In the genomic region with DNA sequence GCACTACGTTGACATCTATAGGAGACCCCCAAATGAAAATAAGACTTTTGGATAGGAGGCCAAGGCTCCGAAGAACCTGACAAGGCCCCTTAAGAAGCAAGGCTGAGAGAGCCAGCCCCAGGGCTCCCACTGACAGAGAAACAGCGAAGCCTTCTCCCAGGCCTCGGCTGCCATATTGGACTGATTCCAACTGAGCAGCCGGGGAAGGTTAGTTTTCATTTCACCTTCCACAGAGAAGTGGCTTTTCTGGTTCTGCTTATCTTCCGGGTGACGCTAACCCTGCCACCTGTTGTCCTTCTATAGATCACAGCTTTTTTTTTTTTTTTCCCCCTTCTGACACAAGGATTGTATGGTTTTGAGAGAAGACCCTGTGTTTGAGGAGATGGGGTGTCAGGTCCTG, we compare ENCODE assay signal across 11 cellular contexts.
DNase-seq lines count a peak whose midpoint lies in the region; ATAC-seq and TF ChIP-seq lines count a peak whose summit lies in the region.
"Had no signal": no experiment of that assay in that cellular context is flagged by ENCODE, and none has a peak within 500 bp of the region (broad histone marks: within the 10 kb centered on the region; RNA-seq: fewer than 3 reads in every experiment).

No MANE protein-coding gene starts in this region.

- no peaks in the 10 kb centered on the region for H3K27me3 ChIP-seq in RWPE2 (ENCODE audit: insufficient read depth, poor library complexity, severe bottlenecking)

- TF ChIP-seq CTCF in RWPE2 (IDR thresholded peaks at IDR 0.05; ENCODE audit: poor library complexity, severe bottlenecking) (no peak), mucosa of descending colon (IDR thresholded peaks at IDR 0.05) (no peak)

- no peak overlapping the region for H3K4me3 ChIP-seq in RWPE2 (ENCODE audit: severe bottlenecking)
- H3K4me3 ChIP-seq in mucosa of descending colon: no peak overlapping the region
- H3K4me3 ChIP-seq: GM23248 had no signal

- H3K27ac ChIP-seq in RWPE2 (ENCODE audit: poor library complexity, severe bottlenecking): peak overlapping the region; percentile 1
- H3K27ac ChIP-seq: GM23248 had no signal

- DNase-seq in DMS153 (lab: John Stamatoyannopoulos, UW) (peak; percentile 78), NCI-H146 (lab: John Stamatoyannopoulos, UW) (peak; percentile 69), RWPE2 (ENCODE audit: low spot score) (no peak), mucosa of descending colon (peak in 1 of 3 donors; percentile 81), germinal center (ENCODE audit: low spot score) (no peak), GDM1 (lab: John Stamatoyannopoulos, UW) (no peak)
- no peak for DNase-seq in activated T-cell treated with anti-CD3 and anti-CD28 coated beads, Interleukin-2, amount 50 U/mL, for 48 hours
- DNase-seq: activated CD4-positive, alpha-beta T cell treated with anti-CD3 and anti-CD28 coated beads, Interleukin-2, amount 10 ng/mL, durations not matched to agents 24 days and 14 days; GM23248; stimulated activated CD4-positive, alpha-beta T cell treated with anti-CD3 and anti-CD28 coated beads, Interleukin-15, amount 100 ng/mL, for 24 hours had no signal

- no peaks in the 10 kb centered on the region for H3K9me3 ChIP-seq in RWPE2 (ENCODE audit: severe bottlenecking)
- no peaks in the 10 kb centered on the region for H3K9me3 ChIP-seq in mucosa of descending colon

- no peak for ATAC-seq in RWPE2 (ENCODE audit: low read depth)
- ATAC-seq in mucosa of descending colon: peak; percentile 85
- ATAC-seq in GM19324 (IDR thresholded peaks at IDR 0.05; ENCODE audit: low FRiP score, unreplicated experiment): no peak

- intact Hi-C loops in mucosa of descending colon (cut with DNase I, micrococcal nuclease): no loop called here

- H3K4me1 ChIP-seq in RWPE2 (ENCODE audit: insufficient read depth, poor library complexity, severe bottlenecking): peaks cover 10% of the 10 kb centered on the region
- H3K4me1 ChIP-seq in mucosa of descending colon (ENCODE audit: low read depth): peaks cover 41% of the 10 kb centered on the region

- peaks cover 8% of the 10 kb centered on the region for H3K36me3 ChIP-seq in RWPE2 (ENCODE audit: low read depth)
- no peaks in the 10 kb centered on the region for H3K36me3 ChIP-seq in mucosa of descending colon (ENCODE audit: low read depth)

Comparison
In these comparisons a context has a peak if more than half of its experiments do, and no peak if none do; other contexts are left out.
1. DNase-seq: peak in DMS153 (single experiment) and NCI-H146 (single experiment); none in RWPE2 (single experiment), germinal center (single experiment), activated T-cell treated with anti-CD3 and anti-CD28 coated beads, Interleukin-2, amount 50 U/mL, for 48 hours (0 of 2) and GDM1 (single experiment).